In the genomic region with DNA sequence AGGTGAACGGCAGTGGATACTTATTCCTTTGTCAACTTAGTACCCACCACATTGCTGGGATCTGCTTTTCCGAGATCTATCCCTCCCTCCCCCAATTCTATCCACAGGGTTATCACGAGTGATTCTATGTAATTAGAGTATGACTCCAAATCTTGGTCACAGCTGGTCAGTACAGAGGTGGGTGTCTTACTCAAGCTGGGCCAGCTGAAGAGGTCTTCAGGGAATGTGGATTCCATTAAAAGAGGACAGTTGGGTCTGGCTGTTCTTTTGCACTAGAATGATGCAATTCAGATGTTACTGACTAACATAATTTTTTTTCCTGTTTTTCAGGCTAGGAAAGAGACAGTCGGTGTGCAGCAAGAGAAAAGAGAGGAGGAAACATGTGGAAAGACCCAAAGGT, we compare ENCODE assay signal across 30 cellular contexts.
"Had no signal": no experiment of that assay in that cellular context is flagged by ENCODE, and none has a peak within 500 bp of the region (broad histone marks: within the 10 kb centered on the region; RNA-seq: fewer than 3 reads in every experiment).

No MANE protein-coding gene starts in this region.

- H3K27ac Mint-ChIP-seq: activated B cell treated with CpG ODN at 0.5 μM for 24 hours; activated CD8-positive, alpha-beta memory T cell treated with anti-CD3 and anti-CD28 coated beads, Interleukin-2, amount 10 ng/mL, durations not matched to agents 7 days and 5 days; activated CD8-positive, alpha-beta T cell treated with anti-CD3 and anti-CD28 coated beads for 36 hours; activated naive CD4-positive, alpha-beta T cell treated with anti-CD3 and anti-CD28 coated beads, Interleukin-2, amount 10 ng/mL, durations not matched to agents 7 days and 5 days; activated naive CD4-positive, alpha-beta T cell treated with anti-CD3 and anti-CD28 coated beads, Interleukin-2, amount 50 U/mL, for 72 hours; activated naive CD8-positive, alpha-beta T cell treated with anti-CD3 and anti-CD28 coated beads, Interleukin-2, amount 10 ng/mL, durations not matched to agents 7 days and 5 days; activated T-cell treated with anti-CD3 and anti-CD28 coated beads, Interleukin-2, amount 50 U/mL, for 24 hours; activated T-cell treated with anti-CD3 and anti-CD28 coated beads, Interleukin-2, amount 50 U/mL, for 72 hours; brain; T-helper 17 cell; T-helper 2 cell treated with Interferon-gamma antibody and Interleukin-4, amounts not matched to agents 5 μg/mL and 100 μg/mL, for 36 hours had no signal

- DNase-seq: activated B cell treated with CpG ODN at 0.5 μM for 24 hours; activated CD4-positive, alpha-beta T cell treated with anti-CD3 and anti-CD28 coated beads for 48 hours; activated CD4-positive, alpha-beta T cell treated with anti-CD3 and anti-CD28 coated beads, Interleukin-2, amount 50 U/mL, for 1 hour; activated CD4-positive, alpha-beta T cell treated with anti-CD3 and anti-CD28 coated beads, Interleukin-2, amount 50 U/mL, for 48 hours; activated CD8-positive, alpha-beta memory T cell treated with anti-CD3 and anti-CD28 coated beads, Interleukin-2, amount 10 ng/mL, durations not matched to agents 7 days and 5 days; activated CD8-positive, alpha-beta memory T cell treated with anti-CD3 and anti-CD28 coated beads, Interleukin-2, amount 50 U/mL, for 4 hours; activated CD8-positive, alpha-beta T cell treated with anti-CD3 and anti-CD28 coated beads for 36 hours; activated gamma-delta T cell; activated naive CD4-positive, alpha-beta T cell; activated naive CD4-positive, alpha-beta T cell treated with anti-CD3 and anti-CD28 coated beads, Interleukin-2, amount 10 ng/mL, durations not matched to agents 7 days and 5 days; activated naive CD8-positive, alpha-beta T cell treated with anti-CD3 and anti-CD28 coated beads, Interleukin-2, amount 10 ng/mL, durations not matched to agents 7 days and 5 days; activated T-cell treated with anti-CD3 and anti-CD28 coated beads, Interleukin-2, amount 50 U/mL, for 24 hours; activated T-cell treated with anti-CD3 and anti-CD28 coated beads, Interleukin-2, amount 50 U/mL, for 72 hours; central memory CD4-positive, alpha-beta T cell; cerebellar nuclear complex; colonic mucosa; effector CD8-positive, alpha-beta T cell; foreskin fibroblast; T-helper 1 cell; T-helper 17 cell; T1000; WERI-Rb-1 had no signal

- H3K4me3 Mint-ChIP-seq: activated B cell treated with CpG ODN at 0.5 μM for 24 hours; activated CD8-positive, alpha-beta memory T cell treated with anti-CD3 and anti-CD28 coated beads, Interleukin-2, amount 10 ng/mL, durations not matched to agents 7 days and 5 days; activated CD8-positive, alpha-beta T cell treated with anti-CD3 and anti-CD28 coated beads for 36 hours; activated naive CD4-positive, alpha-beta T cell treated with anti-CD3 and anti-CD28 coated beads, Interleukin-2, amount 10 ng/mL, durations not matched to agents 7 days and 5 days; activated naive CD8-positive, alpha-beta T cell treated with anti-CD3 and anti-CD28 coated beads, Interleukin-2, amount 10 ng/mL, durations not matched to agents 7 days and 5 days; activated T-cell treated with anti-CD3 and anti-CD28 coated beads, Interleukin-2, amount 50 U/mL, for 24 hours; activated T-cell treated with anti-CD3 and anti-CD28 coated beads, Interleukin-2, amount 50 U/mL, for 72 hours; brain; T-helper 17 cell; T-helper 2 cell treated with Interferon-gamma antibody and Interleukin-4, amounts not matched to agents 5 μg/mL and 100 μg/mL, for 36 hours had no signal

- ATAC-seq: activated CD4-positive, CD25-positive, alpha-beta regulatory T cell treated with anti-CD3 and anti-CD28 coated beads, Interleukin-2, amount 50 U/mL, for 24 hours; activated CD8-positive, alpha-beta memory T cell treated with anti-CD3 and anti-CD28 coated beads, Interleukin-2, amount 10 ng/mL, durations not matched to agents 7 days and 5 days; activated CD8-positive, alpha-beta T cell treated with anti-CD3 and anti-CD28 coated beads for 36 hours; activated naive CD4-positive, alpha-beta T cell treated with anti-CD3 and anti-CD28 coated beads, Interleukin-2, amount 50 U/mL, for 72 hours; activated T-cell treated with anti-CD3 and anti-CD28 coated beads, Interleukin-2, amount 50 U/mL, for 72 hours; T-helper 17 cell had no signal

- H3K36me3 Mint-ChIP-seq: activated CD8-positive, alpha-beta memory T cell treated with anti-CD3 and anti-CD28 coated beads, Interleukin-2, amount 10 ng/mL, durations not matched to agents 7 days and 5 days; activated naive CD4-positive, alpha-beta T cell treated with anti-CD3 and anti-CD28 coated beads, Interleukin-2, amount 10 ng/mL, durations not matched to agents 7 days and 5 days; activated naive CD4-positive, alpha-beta T cell treated with anti-CD3 and anti-CD28 coated beads, Interleukin-2, amount 50 U/mL, for 72 hours; activated naive CD8-positive, alpha-beta T cell treated with anti-CD3 and anti-CD28 coated beads, Interleukin-2, amount 10 ng/mL, durations not matched to agents 7 days and 5 days; brain had no signal

- H3K4me3 ChIP-seq: ascending aorta, cardiac muscle cell, colonic mucosa had no signal

- H3K27ac ChIP-seq: ascending aorta, breast epithelium, cardiac muscle cell, colonic mucosa, epithelial cell of prostate, WERI-Rb-1 had no signal

- H3K36me3 ChIP-seq: ascending aorta, breast epithelium, cardiac muscle cell, colonic mucosa, WERI-Rb-1 had no signal

- H3K27me3 ChIP-seq: ascending aorta, breast epithelium, cardiac muscle cell, colonic mucosa had no signal

- H3K4me1 Mint-ChIP-seq: activated CD8-positive, alpha-beta memory T cell treated with anti-CD3 and anti-CD28 coated beads, Interleukin-2, amount 10 ng/mL, durations not matched to agents 7 days and 5 days; activated naive CD4-positive, alpha-beta T cell treated with anti-CD3 and anti-CD28 coated beads, Interleukin-2, amount 10 ng/mL, durations not matched to agents 7 days and 5 days; activated naive CD8-positive, alpha-beta T cell treated with anti-CD3 and anti-CD28 coated beads, Interleukin-2, amount 10 ng/mL, durations not matched to agents 7 days and 5 days; T-helper 17 cell had no signal

- H3K9me3 ChIP-seq: ascending aorta, breast epithelium, colonic mucosa had no signal

- H3K9me3 Mint-ChIP-seq: activated B cell treated with CpG ODN at 0.5 μM for 24 hours; activated CD8-positive, alpha-beta T cell treated with anti-CD3 and anti-CD28 coated beads for 36 hours; activated naive CD4-positive, alpha-beta T cell treated with anti-CD3 and anti-CD28 coated beads, Interleukin-2, amount 10 ng/mL, durations not matched to agents 7 days and 5 days; activated naive CD4-positive, alpha-beta T cell treated with anti-CD3 and anti-CD28 coated beads, Interleukin-2, amount 50 U/mL, for 72 hours; activated naive CD8-positive, alpha-beta T cell treated with anti-CD3 and anti-CD28 coated beads, Interleukin-2, amount 10 ng/mL, durations not matched to agents 7 days and 5 days; activated T-cell treated with anti-CD3 and anti-CD28 coated beads, Interleukin-2, amount 50 U/mL, for 24 hours; brain; T-helper 2 cell treated with Interferon-gamma antibody and Interleukin-4, amounts not matched to agents 5 μg/mL and 100 μg/mL, for 36 hours had no signal

- H3K4me1 ChIP-seq: ascending aorta, breast epithelium, colonic mucosa had no signal

- H3K27me3 Mint-ChIP-seq: activated B cell treated with CpG ODN at 0.5 μM for 24 hours; activated CD8-positive, alpha-beta memory T cell treated with anti-CD3 and anti-CD28 coated beads, Interleukin-2, amount 10 ng/mL, durations not matched to agents 7 days and 5 days; activated naive CD4-positive, alpha-beta T cell treated with anti-CD3 and anti-CD28 coated beads, Interleukin-2, amount 10 ng/mL, durations not matched to agents 7 days and 5 days; activated T-cell treated with anti-CD3 and anti-CD28 coated beads, Interleukin-2, amount 50 U/mL, for 24 hours; brain had no signal
